19 cellular contexts compared by ENCODE assay signal in genomic region chr9:137640862-137641261, GRCh38. TPM values are rescaled to one million over a fixed set of nuclear protein-coding genes. Genes with fewer than 3 reads are reported as not detected.
DNase-seq lines count a peak whose midpoint lies in the region; ATAC-seq and TF ChIP-seq lines count a peak whose summit lies in the region.
"Had no signal": no experiment of that assay in that cellular context is flagged by ENCODE, and none has a peak within 500 bp of the region (broad histone marks: within the 10 kb centered on the region; RNA-seq: fewer than 3 reads in every experiment).

No MANE protein-coding gene starts in this region.

- no peaks in the 10 kb centered on the region for H3K27me3 ChIP-seq in endodermal cell (ENCODE audit: control insufficient read depth, insufficient read depth, low read length, poor library complexity, severe bottlenecking)
- H3K27me3 ChIP-seq: BE2C, Peyer's patch had no signal

- no peaks in the 10 kb centered on the region for H3K9me3 Mint-ChIP-seq in activated naive CD8-positive, alpha-beta T cell (ENCODE audit: low read depth)
- no peaks in the 10 kb centered on the region for H3K9me3 Mint-ChIP-seq in activated naive CD8-positive, alpha-beta T cell treated with anti-CD3 and anti-CD28 coated beads for 36 hours
- H3K9me3 Mint-ChIP-seq in effector memory CD8-positive, alpha-beta T cell, result no peaks in the 10 kb centered on the region
- H3K9me3 Mint-ChIP-seq in stimulated activated effector memory CD8-positive, alpha-beta T cell treated with anti-CD3 and anti-CD28 coated beads, Interleukin-12 subunit alpha, Interleukin-12 subunit beta, amount 100 ng/mL, for 72 hours, result no peaks in the 10 kb centered on the region
- no peaks in the 10 kb centered on the region for H3K9me3 Mint-ChIP-seq in endodermal cell

- H3K4me3 ChIP-seq in OCI-LY7 (ENCODE audit: low read depth, low read length, poor library complexity, severe bottlenecking), result no peak overlapping the region
- H3K4me3 ChIP-seq in endodermal cell (ENCODE audit: low read length), result no peak overlapping the region
- H3K4me3 ChIP-seq: Peyer's patch had no signal

- H3K9me3 ChIP-seq in OCI-LY7 (ENCODE audit: low read length), result no peaks in the 10 kb centered on the region
- H3K9me3 ChIP-seq in endodermal cell (ENCODE audit: control insufficient read depth, low read length), result no peaks in the 10 kb centered on the region
- H3K9me3 ChIP-seq: BE2C, Peyer's patch had no signal

- no peaks in the 10 kb centered on the region for H3K9me2 ChIP-seq in OCI-LY7 (ENCODE audit: insufficient read depth, low read length)

- peaks cover 100% of the 10 kb centered on the region for H3K79me2 ChIP-seq in OCI-LY7 (ENCODE audit: insufficient read depth, low read depth, low read length)

- peaks cover 57% of the 10 kb centered on the region for H3K4me1 Mint-ChIP-seq in activated naive CD8-positive, alpha-beta T cell (ENCODE audit: low read depth)
- H3K4me1 Mint-ChIP-seq in activated naive CD8-positive, alpha-beta T cell treated with anti-CD3 and anti-CD28 coated beads for 36 hours, result peaks cover 48% of the 10 kb centered on the region
- H3K4me1 Mint-ChIP-seq in effector memory CD8-positive, alpha-beta T cell (ENCODE audit: low read depth in 2 of 2), result peaks cover 39 to 42% of the 10 kb centered on the region in 2 donors
- H3K4me1 Mint-ChIP-seq in stimulated activated effector memory CD8-positive, alpha-beta T cell treated with anti-CD3 and anti-CD28 coated beads, Interleukin-12 subunit alpha, Interleukin-12 subunit beta, amount 100 ng/mL, for 72 hours, result peaks cover 46% of the 10 kb centered on the region
- H3K4me1 Mint-ChIP-seq in endodermal cell, result no peaks in the 10 kb centered on the region

- no peak for DNase-seq in activated naive CD8-positive, alpha-beta T cell treated with anti-CD3 and anti-CD28 coated beads for 36 hours
- DNase-seq in OCI-LY7 (ENCODE audit: low spot score) (no peak), endodermal cell (no peak)
- no peak for DNase-seq in effector memory CD8-positive, alpha-beta T cell
- no peak for DNase-seq in stimulated activated effector memory CD8-positive, alpha-beta T cell treated with anti-CD3 and anti-CD28 coated beads, Interleukin-12 subunit alpha, Interleukin-12 subunit beta, amount 100 ng/mL, for 72 hours (ENCODE audit: low spot score in 2 of 2)
- DNase-seq: BE2C, COR-L47, DMS153, HCEC 1CT, Karpas-422, NCI-H1105 treated with DMSO at 0.1 percent for 48 hours, NCI-H2029, NCI-H510A, NCI-H82, Peyer's patch, SHP77 had no signal

- H3K27ac Mint-ChIP-seq in activated naive CD8-positive, alpha-beta T cell, result peak overlapping the region; percentile 50
- H3K27ac Mint-ChIP-seq in activated naive CD8-positive, alpha-beta T cell treated with anti-CD3 and anti-CD28 coated beads for 36 hours, result no peak overlapping the region
- H3K27ac Mint-ChIP-seq in effector memory CD8-positive, alpha-beta T cell, result peak overlapping the region; percentile 84 to 88
- H3K27ac Mint-ChIP-seq in stimulated activated effector memory CD8-positive, alpha-beta T cell treated with anti-CD3 and anti-CD28 coated beads, Interleukin-12 subunit alpha, Interleukin-12 subunit beta, amount 100 ng/mL, for 72 hours, result peak overlapping the region; percentile 74
- H3K27ac Mint-ChIP-seq in endodermal cell, result no peak overlapping the region

- no peak for TF ChIP-seq CTCF in OCI-LY7 (conservative IDR thresholded peaks at IDR 0.05; ENCODE audit: low read length)
- TF ChIP-seq CTCF in endodermal cell (conservative IDR thresholded peaks at IDR 0.05), result no peak

- WGBS in endodermal cell (ENCODE audit: insufficient coverage in 1 of 2, insufficient read length in 1 of 2), 2 experiments, result 93 to 100% methylated on average over 2 to 5 of the region's 5 CpGs

- H3K27ac ChIP-seq in OCI-LY7 (ENCODE audit: low read depth, low read length, poor library complexity, severe bottlenecking) (peak overlapping the region; percentile 1), endodermal cell (ENCODE audit: low read depth, low read length) (no peak overlapping the region)
- H3K27ac ChIP-seq: Peyer's patch had no signal

- no peaks in the 10 kb centered on the region for H3K27me3 Mint-ChIP-seq in activated naive CD8-positive, alpha-beta T cell
- H3K27me3 Mint-ChIP-seq in activated naive CD8-positive, alpha-beta T cell treated with anti-CD3 and anti-CD28 coated beads for 36 hours, result no peaks in the 10 kb centered on the region
- H3K27me3 Mint-ChIP-seq in effector memory CD8-positive, alpha-beta T cell, result no peaks in the 10 kb centered on the region
- no peaks in the 10 kb centered on the region for H3K27me3 Mint-ChIP-seq in endodermal cell (ENCODE audit: insufficient read depth)

- BruUV-seq in OCI-LY7 (replicated peaks; lab: Mats Ljungman, UMichigan), result no TSS peak

- H3K4me3 Mint-ChIP-seq in activated naive CD8-positive, alpha-beta T cell, result no peak overlapping the region
- H3K4me3 Mint-ChIP-seq in activated naive CD8-positive, alpha-beta T cell treated with anti-CD3 and anti-CD28 coated beads for 36 hours, result no peak overlapping the region
- H3K4me3 Mint-ChIP-seq in effector memory CD8-positive, alpha-beta T cell, result peak overlapping the region in 1 of 2 donors; percentile 5
- no peak overlapping the region for H3K4me3 Mint-ChIP-seq in stimulated activated effector memory CD8-positive, alpha-beta T cell treated with anti-CD3 and anti-CD28 coated beads, Interleukin-12 subunit alpha, Interleukin-12 subunit beta, amount 100 ng/mL, for 72 hours
- no peak overlapping the region for H3K4me3 Mint-ChIP-seq in endodermal cell

- CTCF ChIA-PET in OCI-LY7 (lab: Charles Lee; ENCODE audit: unreplicated experiment), result no interaction called here

- H2AFZ ChIP-seq in OCI-LY7 (ENCODE audit: low read length), result no peak overlapping the region

- ATAC-seq in effector memory CD8-positive, alpha-beta T cell (replicated peaks), result no peak
- ATAC-seq in stimulated activated effector memory CD8-positive, alpha-beta T cell treated with anti-CD3 and anti-CD28 coated beads, Interleukin-12 subunit alpha, Interleukin-12 subunit beta, amount 100 ng/mL, for 72 hours, result no peak
- ATAC-seq in HG02763 (IDR thresholded peaks at IDR 0.05; ENCODE audit: unreplicated experiment), result no peak
- no peak for ATAC-seq in GM18868 (IDR thresholded peaks at IDR 0.05; ENCODE audit: unreplicated experiment)

- H3K4me1 ChIP-seq in OCI-LY7 (ENCODE audit: insufficient read depth, low read length, poor library complexity, severe bottlenecking) (peaks cover 43% of the 10 kb centered on the region), endodermal cell (ENCODE audit: control insufficient read depth, insufficient read depth, low read length) (no peaks in the 10 kb centered on the region)
- H3K4me1 ChIP-seq: BE2C had no signal

- intact Hi-C loops in OCI-LY7 (cut with micrococcal nuclease; ENCODE audit: unreplicated experiment), result no loop called here

- no peak overlapping the region for H3K4me2 ChIP-seq in OCI-LY7 (ENCODE audit: low read length)

- POLR2A ChIA-PET in OCI-LY7 (lab: Charles Lee), result interaction anchor here (1.3 to 2.1 kb wide), 2 partner anchors 26 to 34 kb away, joined by 3 to 12 read pairs; no protein-coding TSS in a partner anchor

- peaks cover 13% of the 10 kb centered on the region for H3K36me3 Mint-ChIP-seq in activated naive CD8-positive, alpha-beta T cell
- peaks cover 37% of the 10 kb centered on the region for H3K36me3 Mint-ChIP-seq in activated naive CD8-positive, alpha-beta T cell treated with anti-CD3 and anti-CD28 coated beads for 36 hours
- H3K36me3 Mint-ChIP-seq in effector memory CD8-positive, alpha-beta T cell (ENCODE audit: insufficient read depth), result peaks cover 27% of the 10 kb centered on the region
- H3K36me3 Mint-ChIP-seq in stimulated activated effector memory CD8-positive, alpha-beta T cell treated with anti-CD3 and anti-CD28 coated beads, Interleukin-12 subunit alpha, Interleukin-12 subunit beta, amount 100 ng/mL, for 72 hours, result peaks cover 50% of the 10 kb centered on the region
- peaks cover 32% of the 10 kb centered on the region for H3K36me3 Mint-ChIP-seq in endodermal cell (ENCODE audit: low read depth)

- H3K9ac ChIP-seq in endodermal cell (ENCODE audit: extremely low read depth, low read length, poor library complexity, severe bottlenecking), result no peak overlapping the region

- 0 out of 2 replicates have a peak, but pooled peaks cover 13% of the 10 kb centered on the region for H4K20me1 ChIP-seq in OCI-LY7 (ENCODE audit: insufficient read depth, low read length)

- peaks cover 76% of the 10 kb centered on the region for H3K36me3 ChIP-seq in OCI-LY7 (ENCODE audit: insufficient read depth, low read length)
- peaks cover 25% of the 10 kb centered on the region for H3K36me3 ChIP-seq in endodermal cell (ENCODE audit: control insufficient read depth, insufficient read depth, low read length)
- H3K36me3 ChIP-seq: Peyer's patch had no signal

RNA-seq across cellular contexts. Expression of gene EHMT1, which starts 22.1 kb away (rescaled TPM):
- total RNA-seq in activated naive CD8-positive, alpha-beta T cell treated with anti-CD3 and anti-CD28 coated beads for 36 hours, result 10 to 100 TPM; 65.9 to 66.3 TPM
- total RNA-seq in OCI-LY7 (2014; rRNA removed; shearing (Covaris generic)), result 143 and 145 TPM in 2 replicates
- total RNA-seq in OCI-LY7 (2022), result 291 and 295 TPM in 2 replicates
- 100 to 1,000 TPM; 137 to 139 TPM for total RNA-seq in endodermal cell
- 71.8 TPM for polyA plus RNA-seq in endodermal cell (2013, experiment 1 of 2)
- 66.9 TPM for polyA plus RNA-seq in endodermal cell (2013, experiment 2 of 2)

RNA-seq across cellular contexts. Expression of gene ARRDC1, which starts 35.4 kb away (rescaled TPM):
- 10 to 100 TPM; 28.6 to 29.3 TPM for total RNA-seq in activated naive CD8-positive, alpha-beta T cell treated with anti-CD3 and anti-CD28 coated beads for 36 hours
- 47.0 and 70.3 TPM in 2 replicates for total RNA-seq in OCI-LY7 (2014; rRNA removed; shearing (Covaris generic))
- 59.6 and 64.6 TPM in 2 replicates for total RNA-seq in OCI-LY7 (2022)
- 10 to 100 TPM; 41.5 to 46.2 TPM for total RNA-seq in endodermal cell
- 23.5 TPM for polyA plus RNA-seq in endodermal cell (2013, experiment 1 of 2)
- polyA plus RNA-seq in endodermal cell (2013, experiment 2 of 2), result 18.6 TPM

RNA-seq across cellular contexts. Expression of gene ZMYND19, which starts 50.5 kb away (rescaled TPM):
- 10 to 100 TPM; 55.6 to 56.4 TPM for total RNA-seq in activated naive CD8-positive, alpha-beta T cell treated with anti-CD3 and anti-CD28 coated beads for 36 hours
- total RNA-seq in OCI-LY7 (2014; rRNA removed; shearing (Covaris generic)), result 48.4 and 48.5 TPM in 2 replicates
- total RNA-seq in OCI-LY7 (2022), result 62.2 and 65.8 TPM in 2 replicates
- total RNA-seq in endodermal cell, result 10 to 100 TPM; 47.8 to 51.0 TPM
- polyA plus RNA-seq in endodermal cell (2013, experiment 1 of 2), result 42.9 TPM
- polyA plus RNA-seq in endodermal cell (2013, experiment 2 of 2), result 39.3 TPM

Comparison
In these comparisons a context has a peak if more than half of its experiments do, and no peak if none do; other contexts are left out.
1. H3K27ac Mint-ChIP-seq: peak in activated naive CD8-positive, alpha-beta T cell (single experiment), effector memory CD8-positive, alpha-beta T cell (2 of 2) and stimulated activated effector memory CD8-positive, alpha-beta T cell treated with anti-CD3 and anti-CD28 coated beads, Interleukin-12 subunit alpha, Interleukin-12 subunit beta, amount 100 ng/mL, for 72 hours (single experiment); none in activated naive CD8-positive, alpha-beta T cell treated with anti-CD3 and anti-CD28 coated beads for 36 hours (single experiment) and endodermal cell (single experiment).